12 cellular contexts compared by ENCODE assay signal in the genomic region with DNA sequence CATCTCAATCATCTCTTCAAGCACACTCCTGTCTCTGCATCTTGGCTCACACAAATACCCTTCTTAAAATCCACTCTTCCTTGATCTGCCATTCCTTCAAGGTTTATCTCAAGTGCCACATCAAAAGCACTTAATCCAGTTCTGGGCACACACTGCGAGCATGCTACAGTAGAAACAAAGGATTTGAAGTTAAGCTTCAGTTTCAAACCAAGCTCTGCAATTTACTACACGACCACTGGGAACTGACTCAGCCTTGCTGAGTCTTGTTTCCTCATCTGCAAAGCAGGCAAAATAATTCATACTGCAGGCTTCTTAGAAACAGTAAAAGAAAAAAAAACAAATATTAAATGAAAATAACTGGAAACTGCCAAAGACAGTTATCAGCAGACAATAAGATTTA. TPM values are rescaled to one million over a fixed set of nuclear protein-coding genes. Genes with fewer than 3 reads are reported as not detected.
DNase-seq lines count a peak whose midpoint lies in the region; ATAC-seq and TF ChIP-seq lines count a peak whose summit lies in the region.
"Had no signal": no experiment of that assay in that cellular context is flagged by ENCODE, and none has a peak within 500 bp of the region (broad histone marks: within the 10 kb centered on the region; RNA-seq: fewer than 3 reads in every experiment).

No MANE protein-coding gene starts in this region.

- POLR2A ChIA-PET in A673 (lab: Charles Lee; ENCODE audit: low non-redundant PET): no interaction called here

- H3K4me3 Mint-ChIP-seq in chondrocyte (ENCODE audit: unreplicated experiment): no peak overlapping the region

- no CpG with 5 or more reads among the region's 2 CpGs for WGBS in trophoblast cell (ENCODE audit: extremely low coverage, insufficient coverage, insufficient read length)

- H3K4me3 ChIP-seq in A673 (ENCODE audit: low read depth, low read length, poor library complexity, severe bottlenecking) (no peak overlapping the region), fibroblast of villous mesenchyme (ENCODE audit: low read depth, low read length) (no peak overlapping the region), trophoblast cell (ENCODE audit: low read depth, low read length) (no peak overlapping the region), H7 (ENCODE audit: insufficient read depth, low read depth, low read length) (no peak overlapping the region)
- H3K4me3 ChIP-seq: BLaER1 treated with 17β-estradiol and CSF1 and Interleukin-3, amounts not matched to agents 10 nM and 100 nM; body of pancreas had no signal

- no TSS peak for BruUV-seq in A673 (replicated peaks; lab: Mats Ljungman, UMichigan)

- H3K27ac ChIP-seq in A673 (ENCODE audit: low read depth, low read length, poor library complexity, severe bottlenecking): no peak overlapping the region
- H3K27ac ChIP-seq in trophoblast cell (ENCODE audit: low read depth, low read length): no peak overlapping the region
- H3K27ac ChIP-seq: BLaER1 treated with 17β-estradiol and CSF1 and Interleukin-3, amounts not matched to agents 10 nM and 100 nM; body of pancreas had no signal

- H2AFZ ChIP-seq in trophoblast cell (ENCODE audit: insufficient read depth, low read length, poor library complexity): no peak overlapping the region

- H3K36me3 ChIP-seq in A673 (ENCODE audit: insufficient read depth, low read length, poor library complexity, severe bottlenecking): peaks cover 49% of the 10 kb centered on the region
- peaks cover 18 to 25% of the 10 kb centered on the region in 2 experiments for H3K36me3 ChIP-seq in trophoblast cell (ENCODE audit: control insufficient read depth in 1 of 2, insufficient read depth in 2 of 2, low read length in 2 of 2)
- peaks cover 10% of the 10 kb centered on the region for H3K36me3 ChIP-seq in H7 (replicated peaks; ENCODE audit: control insufficient read depth, insufficient read depth, low read length)

- H3K79me1 ChIP-seq in trophoblast cell (ENCODE audit: low read length): no peaks in the 10 kb centered on the region

- no peak overlapping the region for H4K8ac ChIP-seq in trophoblast cell (ENCODE audit: low read depth, low read length)

- no peak overlapping the region for H2BK120ac ChIP-seq in trophoblast cell (ENCODE audit: insufficient read depth, low read length, poor library complexity)

- TF ChIP-seq CTCF in A673 (conservative IDR thresholded peaks at IDR 0.05; ENCODE audit: low read depth, low read length) (no peak), fibroblast of villous mesenchyme (IDR thresholded peaks at IDR 0.05; ENCODE audit: insufficient read depth, low read depth, low read length) (no peak), chondrocyte (IDR thresholded peaks at IDR 0.05) (no peak)

- H3K9me3 Mint-ChIP-seq in chondrocyte (ENCODE audit: low read depth): no peaks in the 10 kb centered on the region

- H4K91ac ChIP-seq in trophoblast cell (ENCODE audit: low read depth, low read length): no peak overlapping the region

- no peak overlapping the region for H4K12ac ChIP-seq in trophoblast cell (ENCODE audit: low read depth, low read length)

- no peak overlapping the region for H3K27ac Mint-ChIP-seq in chondrocyte (ENCODE audit: unreplicated experiment)

- no peak overlapping the region for H3K23ac ChIP-seq in trophoblast cell (ENCODE audit: low read length)

- H2AK5ac ChIP-seq in trophoblast cell (ENCODE audit: low read length): no peak overlapping the region

- H2BK12ac ChIP-seq in trophoblast cell (ENCODE audit: low read length): no peak overlapping the region

- no peaks in the 10 kb centered on the region for H3K9me3 ChIP-seq in A673 (ENCODE audit: low read depth, low read length, poor library complexity, severe bottlenecking)
- H3K9me3 ChIP-seq in trophoblast cell (ENCODE audit: insufficient read depth, low read depth, low read length): no peaks in the 10 kb centered on the region
- H3K9me3 ChIP-seq: BLaER1 treated with 17β-estradiol and CSF1 and Interleukin-3, amounts not matched to agents 10 nM and 100 nM; body of pancreas had no signal

- H3K4me1 Mint-ChIP-seq in chondrocyte (ENCODE audit: low read depth): peaks cover 8% of the 10 kb centered on the region

- no peak overlapping the region for H3K9ac ChIP-seq in trophoblast cell (ENCODE audit: low read length)
- H3K9ac ChIP-seq: BLaER1 treated with 17β-estradiol and CSF1 and Interleukin-3, amounts not matched to agents 10 nM and 100 nM had no signal

- no peak overlapping the region for H3K14ac ChIP-seq in trophoblast cell (ENCODE audit: low read length)

- intact Hi-C loops in A673 (cut with micrococcal nuclease; ENCODE audit: unreplicated experiment): no loop called here

- no peak overlapping the region for H3K4me2 ChIP-seq in trophoblast cell (ENCODE audit: low read length)
- H3K4me2 ChIP-seq: BLaER1 treated with 17β-estradiol and CSF1 and Interleukin-3, amounts not matched to agents 10 nM and 100 nM had no signal

- no peak overlapping the region for H3K4ac ChIP-seq in trophoblast cell (ENCODE audit: low read depth, low read length)

- DNase-seq in A673 (ENCODE audit: low spot score): peak; percentile 2
- DNase-seq in GM03348 (ENCODE audit: low spot score): peak; percentile 5
- DNase-seq in fibroblast of villous mesenchyme (ENCODE audit: low read depth): peak; percentile 11
- DNase-seq in chondrocyte (ENCODE audit: low spot score): no peak
- DNase-seq in trophoblast cell: no peak
- DNase-seq in H7: no peak
- DNase-seq in hepatic stellate cell (ENCODE audit: low spot score): no peak
- DNase-seq: activated T-cell treated with anti-CD3 and anti-CD28 coated beads, Interleukin-2, amount 50 U/mL, for 1 hour; body of pancreas; NCI-H345 had no signal

- peak; percentile 56 for ATAC-seq in SK-N-SH treated with all-trans-retinoic acid at 6 μM for 48 hours
- ATAC-seq: body of pancreas had no signal

- CTCF ChIA-PET in A673 (lab: Charles Lee): no interaction called here

- H3K27me3 ChIP-seq in A673 (replicated peaks; ENCODE audit: insufficient read depth, low read depth, low read length, poor library complexity) (no peaks in the 10 kb centered on the region), trophoblast cell (ENCODE audit: insufficient read depth, low read length) (no peaks in the 10 kb centered on the region), H7 (ENCODE audit: control insufficient read depth, insufficient read depth, low read length) (no peaks in the 10 kb centered on the region)
- H3K27me3 ChIP-seq: BLaER1 treated with 17β-estradiol and CSF1 and Interleukin-3, amounts not matched to agents 10 nM and 100 nM; body of pancreas had no signal

- H3K79me2 ChIP-seq in trophoblast cell (ENCODE audit: control insufficient read depth, insufficient read depth, low read length, poor library complexity): no peaks in the 10 kb centered on the region

- no peaks in the 10 kb centered on the region for H3K27me3 Mint-ChIP-seq in chondrocyte (ENCODE audit: low read depth)

- H3K36me3 Mint-ChIP-seq in chondrocyte (ENCODE audit: low read depth): peaks cover 17% of the 10 kb centered on the region

- no peak overlapping the region for H2BK5ac ChIP-seq in trophoblast cell (ENCODE audit: low read depth, low read length, poor library complexity)

- no peak overlapping the region for H3K18ac ChIP-seq in trophoblast cell (ENCODE audit: low read length)

- H3K4me1 ChIP-seq in A673 (ENCODE audit: insufficient read depth, low read length, poor library complexity, severe bottlenecking): no peaks in the 10 kb centered on the region
- peaks cover 3 to 6% of the 10 kb centered on the region in 2 experiments for H3K4me1 ChIP-seq in trophoblast cell (ENCODE audit: control insufficient read depth in 1 of 2, insufficient read depth in 2 of 2, low read length in 2 of 2)
- H3K4me1 ChIP-seq: body of pancreas had no signal

TF ChIP-seq in SK-N-SH treated with all-trans-retinoic acid at 6 μM for 48 hours, 23 proteins besides CTCF, POLR2A, EP300 and RAD21:
- TF ChIP-seq RARB (CRISPR knock-in tag; IDR thresholded peaks at IDR 0.05): no peak

RNA-seq across cellular contexts. Expression of gene CTNNAL1, which starts 50.5 kb away (rescaled TPM):
- total RNA-seq in A673 (2021) (72.0 and 72.5 TPM in 2 replicates), fibroblast of villous mesenchyme (72.2 and 155 TPM in 2 replicates), chondrocyte (24.9 to 31.9 TPM (median 25.9 TPM) in 3 replicates)
- polyA plus RNA-seq in trophoblast cell (2013): 25.7 and 26.2 TPM in 2 replicates
- 73.6 and 81.0 TPM in 2 replicates for total RNA-seq in H7 (2014; rRNA removed; shearing (Covaris generic))

RNA-seq across cellular contexts. Expression of gene TMEM245, which starts 56.0 kb away (rescaled TPM):
- total RNA-seq in A673 (2021): 57.1 and 59.8 TPM in 2 replicates
- total RNA-seq in fibroblast of villous mesenchyme: 54.4 and 86.8 TPM in 2 replicates
- 39.6 to 48.3 TPM (median 43.8 TPM) in 3 replicates for total RNA-seq in chondrocyte
- polyA plus RNA-seq in trophoblast cell (2013): 48.2 and 49.2 TPM in 2 replicates
- total RNA-seq in H7 (2014; rRNA removed; shearing (Covaris generic)): 30.4 and 46.2 TPM in 2 replicates

Comparison
In these comparisons a context has a peak if more than half of its experiments do, and no peak if none do; other contexts are left out.
1. DNase-seq: peak in A673 (single experiment), GM03348 (single experiment) and fibroblast of villous mesenchyme (single experiment); none in chondrocyte (single experiment), trophoblast cell (0 of 2), H7 (single experiment) and hepatic stellate cell (single experiment).